In genomic region chr1:162131405-162132321, GRCh38 we compare ENCODE assay signal across 30 cellular contexts.
A peak's percentile ranks its signal among the peaks of the same experiment; 100 is the strongest.
DNase-seq lines count a peak whose midpoint lies in the region; ATAC-seq, FAIRE-seq and TF ChIP-seq lines count a peak whose summit lies in the region.
"Had no signal": no experiment of that assay in that cellular context is flagged by ENCODE, and none has a peak within 500 bp of the region (broad histone marks: within the 10 kb centered on the region; RNA-seq: fewer than 3 reads in every experiment).

No MANE protein-coding gene starts in this region.

- intact Hi-C loops in Panc1 (cut with micrococcal nuclease; ENCODE audit: unreplicated experiment) = loop anchor here (5.0 kb wide), 1 partner anchor 59 kb away; no protein-coding TSS in a partner anchor
- intact Hi-C loops in left ventricle myocardium superior (cut with micrococcal nuclease) = no loop called here

- H3K4me3 Mint-ChIP-seq in nephron = no peak overlapping the region
- H3K4me3 Mint-ChIP-seq: activated naive CD8-positive, alpha-beta T cell; H9; immature natural killer cell; stimulated activated memory B cell treated with anti-CD40 and anti-IgM and Interleukin-4, amounts not matched to agents 10 μg/mL and 1 μg/mL and 100 μg/mL, for 72 hours had no signal

- DNase-seq in D721Med (ENCODE audit: insufficient read length, low spot score) = no peak
- DNase-seq in Panc1 (ENCODE audit: low read depth, low spot score) = no peak
- DNase-seq in left ventricle myocardium superior = no peak
- DNase-seq in NCI-H128 (lab: John Stamatoyannopoulos, UW; ENCODE audit: unreplicated experiment) = no peak
- DNase-seq in NCI-H1930 (lab: John Stamatoyannopoulos, UW) = no peak
- no peak for DNase-seq in RPMI8226
- DNase-seq: activated CD4-positive, alpha-beta T cell treated with anti-CD3 and anti-CD28 coated beads, Interleukin-2, amount 50 U/mL, for 48 hours; activated CD8-positive, alpha-beta memory T cell treated with anti-CD3 and anti-CD28 coated beads, Interleukin-2, amount 50 U/mL, for 4 hours; DMS79; effector CD8-positive, alpha-beta T cell; erythroblast; foreskin fibroblast; H9; hippocampal formation; immature natural killer cell; NCI-H1105; NCI-H2081 treated with DMSO at 0.1 percent for 48 hours; NCI-H345; NCI-H774; OCI-M1; SHP77; stimulated activated CD4-positive, alpha-beta T cell treated with anti-CD3 and anti-CD28 coated beads, Interleukin-4, amount 100 ng/mL, for 1 hour; SW 1271; uterus had no signal

- ATAC-seq in Panc1 = no peak
- peak; percentile 58 for ATAC-seq in left ventricle myocardium superior
- no peak for ATAC-seq in GM21786 (IDR thresholded peaks at IDR 0.05; ENCODE audit: unreplicated experiment)
- ATAC-seq: stimulated activated memory B cell treated with anti-CD40 and anti-IgM and Interleukin-4, amounts not matched to agents 10 μg/mL and 1 μg/mL and 100 μg/mL, for 72 hours had no signal

- FAIRE-seq in D721Med (lab: Jason Lieb, UNC) = peak; percentile 86

- H3K4me1 ChIP-seq in Panc1 (ENCODE audit: control insufficient read depth, insufficient read depth, low read length) = peaks cover 93% of the 10 kb centered on the region
- H3K4me1 ChIP-seq: BLaER1, suprapubic skin, uterus had no signal

- no peak for TF ChIP-seq CTCF in D721Med (IDR thresholded peaks at IDR 0.05; ENCODE audit: insufficient read depth, missing control alignments)
- no peak for TF ChIP-seq CTCF in Panc1 (IDR thresholded peaks at IDR 0.05)
- no peak for TF ChIP-seq CTCF in nephron (IDR thresholded peaks at IDR 0.05; ENCODE audit: unreplicated experiment in 3 of 3)

- H3K9me3 ChIP-seq in Panc1 (ENCODE audit: control insufficient read depth, insufficient read depth, low read depth, low read length) = no peaks in the 10 kb centered on the region
- H3K9me3 ChIP-seq: BLaER1, suprapubic skin, uterus had no signal

- H3K4me3 ChIP-seq in Panc1 (ENCODE audit: low read depth in 2 of 2, low read length in 2 of 2) = no peak overlapping the region
- H3K4me3 ChIP-seq: BLaER1, suprapubic skin, uterus had no signal

- H3K36me3 ChIP-seq in Panc1 (ENCODE audit: control insufficient read depth, insufficient read depth, low read length) = no peaks in the 10 kb centered on the region
- H3K36me3 ChIP-seq: BLaER1, suprapubic skin, uterus had no signal

- BruUV-seq in Panc1 (replicated peaks; lab: Mats Ljungman, UMichigan) = no TSS peak

- no peaks in the 10 kb centered on the region for H3K27me3 ChIP-seq in Panc1 (ENCODE audit: control insufficient read depth, insufficient read depth, low read length)
- H3K27me3 ChIP-seq: BLaER1, suprapubic skin, uterus had no signal

- POLR2A ChIA-PET in Panc1 (lab: Charles Lee) = no interaction called here

- H3K27ac ChIP-seq in Panc1 (ENCODE audit: low read length) = peak overlapping the region; percentile 99
- H3K27ac ChIP-seq: BLaER1, suprapubic skin, uterus had no signal

- H3K27ac Mint-ChIP-seq in nephron = peak overlapping the region in 2 of 3 experiments; percentile 18 to 21
- H3K27ac Mint-ChIP-seq: activated naive CD8-positive, alpha-beta T cell; immature natural killer cell; stimulated activated memory B cell treated with anti-CD40 and anti-IgM and Interleukin-4, amounts not matched to agents 10 μg/mL and 1 μg/mL and 100 μg/mL, for 72 hours had no signal

- H3K9me3 Mint-ChIP-seq in nephron = no peaks in the 10 kb centered on the region
- H3K9me3 Mint-ChIP-seq: H9; immature natural killer cell; stimulated activated memory B cell treated with anti-CD40 and anti-IgM and Interleukin-4, amounts not matched to agents 10 μg/mL and 1 μg/mL and 100 μg/mL, for 72 hours had no signal

- H3K27me3 Mint-ChIP-seq in nephron (ENCODE audit: low read depth) = no peaks in the 10 kb centered on the region

- CTCF ChIA-PET in Panc1 (lab: Charles Lee) = no interaction called here

- H3K4me1 Mint-ChIP-seq in nephron = peaks cover 41% of the 10 kb centered on the region
- H3K4me1 Mint-ChIP-seq: immature natural killer cell; stimulated activated memory B cell treated with anti-CD40 and anti-IgM and Interleukin-4, amounts not matched to agents 10 μg/mL and 1 μg/mL and 100 μg/mL, for 72 hours had no signal

- in situ Hi-C loops in Panc1 (cut with HindIII; ENCODE audit: low pct_unique_long_range_greater_than_20kb, low sequenced_read_pairs) = no loop called here

- H3K36me3 Mint-ChIP-seq in nephron (ENCODE audit: low read depth) = no peaks in the 10 kb centered on the region
- H3K36me3 Mint-ChIP-seq: activated naive CD8-positive, alpha-beta T cell; immature natural killer cell; stimulated activated memory B cell treated with anti-CD40 and anti-IgM and Interleukin-4, amounts not matched to agents 10 μg/mL and 1 μg/mL and 100 μg/mL, for 72 hours had no signal
